Comparison of ENCODE assay signal across 8 cellular contexts in the genomic region with DNA sequence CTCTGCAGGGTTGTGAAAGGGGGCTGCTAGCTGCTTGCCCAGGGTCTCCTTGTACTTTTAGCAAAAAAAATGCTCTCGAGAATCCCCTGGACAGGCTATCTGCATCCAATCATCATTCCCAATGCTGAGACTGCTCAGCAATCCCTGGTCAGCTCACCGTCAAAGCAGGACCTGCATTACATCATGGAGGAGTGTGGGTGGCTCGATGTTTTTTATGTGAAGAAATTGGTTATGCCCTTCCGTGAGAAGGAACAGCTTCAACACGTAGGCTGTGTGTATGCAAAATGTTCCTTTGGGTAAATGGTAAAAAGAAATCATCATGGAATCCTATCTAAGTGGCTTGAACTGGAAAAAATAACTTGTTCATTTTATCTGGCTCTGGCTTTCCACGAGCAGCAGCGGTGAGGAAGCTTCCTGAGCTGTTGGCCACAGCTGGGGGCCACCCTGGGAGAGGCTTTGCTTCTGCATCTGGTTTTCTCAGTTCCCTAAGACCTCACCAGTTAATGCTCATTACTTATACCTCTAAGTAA.
DNase-seq lines count a peak whose midpoint lies in the region; ATAC-seq and TF ChIP-seq lines count a peak whose summit lies in the region.

No MANE protein-coding gene starts in this region.

- H3K4me3 ChIP-seq in naive thymus-derived CD4-positive, alpha-beta T cell (ENCODE audit: low read length) = peak overlapping the region; percentile 7
- no peak overlapping the region for H3K4me3 ChIP-seq in breast epithelium
- no peak overlapping the region for H3K4me3 ChIP-seq in adrenal gland
- H3K4me3 ChIP-seq in esophagus muscularis mucosa = no peak overlapping the region

- H3K27me3 Mint-ChIP-seq in activated T-cell treated with anti-CD3 and anti-CD28 coated beads, Interleukin-2, amount 50 U/mL, for 4 hours (ENCODE audit: low read depth) = no peaks in the 10 kb centered on the region
- H3K27me3 Mint-ChIP-seq in naive thymus-derived CD4-positive, alpha-beta T cell = no peaks in the 10 kb centered on the region

- peak; percentile 58 for DNase-seq in GDM1 (lab: John Stamatoyannopoulos, UW)
- DNase-seq in activated T-cell treated with anti-CD3 and anti-CD28 coated beads, Interleukin-2, amount 50 U/mL, for 4 hours = peak; percentile 41
- DNase-seq in naive thymus-derived CD4-positive, alpha-beta T cell = peak in 2 of 9 donors; percentile 53 to 61
- no peak for DNase-seq in NCI-H526 treated with DMSO at 0.1 percent for 48 hours (lab: John Stamatoyannopoulos, UW)
- DNase-seq in breast epithelium (ENCODE audit: low spot score in 2 of 2) = no peak
- DNase-seq in adrenal gland = no peak
- DNase-seq in esophagus muscularis mucosa (ENCODE audit: extremely low spot score) = no peak

- H3K27ac ChIP-seq in naive thymus-derived CD4-positive, alpha-beta T cell (ENCODE audit: low read depth, low read length) = peak overlapping the region; percentile 97
- H3K27ac ChIP-seq in breast epithelium = peak overlapping the region in 1 of 2 donors; percentile 67
- no peak overlapping the region for H3K27ac ChIP-seq in adrenal gland
- H3K27ac ChIP-seq in esophagus muscularis mucosa (replicated peaks in 1 of 4) = peak overlapping the region in 2 of 4 donors; percentile 11 to 29

- TF ChIP-seq CTCF in breast epithelium (IDR thresholded peaks at IDR 0.05) (no peak), adrenal gland (IDR thresholded peaks at IDR 0.05) (no peak), esophagus muscularis mucosa (IDR thresholded peaks at IDR 0.05) (no peak)

- peak overlapping the region; percentile 94 to 100 (median 99) for H3K27ac Mint-ChIP-seq in naive thymus-derived CD4-positive, alpha-beta T cell

- POLR2A ChIA-PET in naive thymus-derived CD4-positive, alpha-beta T cell (lab: Charles Lee) = interaction anchor here (0.6 to 2.4 kb wide), 9 partner anchors 8 to 266 kb away, joined by 3 to 15 read pairs (median 4); no protein-coding TSS in a partner anchor

- H3K4me1 Mint-ChIP-seq in activated T-cell treated with anti-CD3 and anti-CD28 coated beads, Interleukin-2, amount 50 U/mL, for 4 hours (ENCODE audit: low read depth) = peaks cover 95% of the 10 kb centered on the region
- H3K4me1 Mint-ChIP-seq in naive thymus-derived CD4-positive, alpha-beta T cell = peaks cover 69 to 100% (median 100%) of the 10 kb centered on the region in 7 donors

- H3K9me3 ChIP-seq in naive thymus-derived CD4-positive, alpha-beta T cell (ENCODE audit: control insufficient read depth in 2 of 3, low read length in 3 of 3) = no peaks in the 10 kb centered on the region
- H3K9me3 ChIP-seq in breast epithelium (no peaks in the 10 kb centered on the region), adrenal gland (replicated peaks in 1 of 3) (no peaks in the 10 kb centered on the region), esophagus muscularis mucosa (no peaks in the 10 kb centered on the region)

- TF ChIP-seq POLR2A in breast epithelium (IDR thresholded peaks at IDR 0.05) (no peak), adrenal gland (IDR thresholded peaks at IDR 0.05) (no peak), esophagus muscularis mucosa (IDR thresholded peaks at IDR 0.05; ENCODE audit: low read depth) (no peak)

- peaks cover 73 to 93% of the 10 kb centered on the region in 2 donors for H3K4me1 ChIP-seq in naive thymus-derived CD4-positive, alpha-beta T cell (ENCODE audit: control insufficient read depth in 2 of 2, insufficient read depth in 2 of 2, low read length in 2 of 2)
- no peaks in the 10 kb centered on the region for H3K4me1 ChIP-seq in breast epithelium
- peaks cover 0 to 18% of the 10 kb centered on the region in 2 donors for H3K4me1 ChIP-seq in adrenal gland (replicated peaks in 1 of 2)
- H3K4me1 ChIP-seq in esophagus muscularis mucosa = peaks cover 43 to 61% (median 58%) of the 10 kb centered on the region in 4 donors

- CTCF ChIA-PET in naive thymus-derived CD4-positive, alpha-beta T cell (lab: Charles Lee) = interaction anchor here (1.2 to 1.7 kb wide), 2 partner anchors 9 to 52 kb away, joined by 3 to 5 read pairs; no protein-coding TSS in a partner anchor

- peak; percentile 37 for ATAC-seq in HG02973 (IDR thresholded peaks at IDR 0.05; ENCODE audit: unreplicated experiment)
- no peak for ATAC-seq in activated T-cell treated with anti-CD3 and anti-CD28 coated beads, Interleukin-2, amount 50 U/mL, for 4 hours
- ATAC-seq in naive thymus-derived CD4-positive, alpha-beta T cell = no peak

- WGBS in adrenal gland, 4 donors = 67 to 73% (median 69%) methylated on average over 7 of the region's 7 CpGs
- 68% methylated on average over 6 of the region's 7 CpGs for WGBS in esophagus muscularis mucosa

- H3K36me3 Mint-ChIP-seq in activated T-cell treated with anti-CD3 and anti-CD28 coated beads, Interleukin-2, amount 50 U/mL, for 4 hours (ENCODE audit: insufficient read depth) = peaks cover 53% of the 10 kb centered on the region
- H3K36me3 Mint-ChIP-seq in naive thymus-derived CD4-positive, alpha-beta T cell = peaks cover 0 to 37% (median 9%) of the 10 kb centered on the region in 5 donors

- peak overlapping the region; percentile 60 for H3K4me3 Mint-ChIP-seq in activated T-cell treated with anti-CD3 and anti-CD28 coated beads, Interleukin-2, amount 50 U/mL, for 4 hours
- peak overlapping the region; percentile 49 to 95 (median 86) for H3K4me3 Mint-ChIP-seq in naive thymus-derived CD4-positive, alpha-beta T cell

- TF ChIP-seq EP300 in esophagus muscularis mucosa (IDR thresholded peaks at IDR 0.05) = no peak

- H3K36me3 ChIP-seq in naive thymus-derived CD4-positive, alpha-beta T cell (ENCODE audit: control insufficient read depth in 2 of 3, insufficient read depth in 3 of 3, low read length in 3 of 3) = peaks cover 0 to 4% (median 0%) of the 10 kb centered on the region in 3 experiments
- no peaks in the 10 kb centered on the region for H3K36me3 ChIP-seq in breast epithelium
- H3K36me3 ChIP-seq in adrenal gland (replicated peaks in 1 of 2) = no peaks in the 10 kb centered on the region
- no peaks in the 10 kb centered on the region for H3K36me3 ChIP-seq in esophagus muscularis mucosa

- intact Hi-C loops in naive thymus-derived CD4-positive, alpha-beta T cell (cut with micrococcal nuclease) = loop anchor here (1.0 to 5.0 kb wide), 6 partner anchors 15 to 325 kb away; partner anchors contain the start of genes FAM229B (in 1 of the 2), FYN (in 1 of the 2) and TUBE1 (in 1 of the 2)
- intact Hi-C loops in breast epithelium (cut with DNase I; ENCODE audit: low total_unique reads) = no loop called here
- intact Hi-C loops in adrenal gland (cut with DNase I) = no loop called here
- intact Hi-C loops in esophagus muscularis mucosa (cut with DNase I) = no loop called here

- no peaks in the 10 kb centered on the region for H3K27me3 ChIP-seq in naive thymus-derived CD4-positive, alpha-beta T cell (ENCODE audit: control insufficient read depth in 2 of 2, insufficient read depth in 2 of 2, low read length in 2 of 2)
- H3K27me3 ChIP-seq in breast epithelium (no peaks in the 10 kb centered on the region), adrenal gland (no peaks in the 10 kb centered on the region), esophagus muscularis mucosa (no peaks in the 10 kb centered on the region)

- no peaks in the 10 kb centered on the region for H3K9me3 Mint-ChIP-seq in activated T-cell treated with anti-CD3 and anti-CD28 coated beads, Interleukin-2, amount 50 U/mL, for 4 hours
- peaks cover 0 to 6% (median 0%) of the 10 kb centered on the region in 11 donors for H3K9me3 Mint-ChIP-seq in naive thymus-derived CD4-positive, alpha-beta T cell

Comparison
In these comparisons a context has a peak if more than half of its experiments do, and no peak if none do; other contexts are left out.
1. DNase-seq: peak in GDM1 (single experiment) and activated T-cell treated with anti-CD3 and anti-CD28 coated beads, Interleukin-2, amount 50 U/mL, for 4 hours (single experiment); none in NCI-H526 treated with DMSO at 0.1 percent for 48 hours (single experiment), breast epithelium (0 of 2), adrenal gland (0 of 7) and esophagus muscularis mucosa (single experiment).
2. intact Hi-C loops: an anchor here in naive thymus-derived CD4-positive, alpha-beta T cell (1.0 to 5.0 kb wide); none called in breast epithelium, adrenal gland and esophagus muscularis mucosa.